ENCODE assay signal across 9 cellular contexts in the genomic region with DNA sequence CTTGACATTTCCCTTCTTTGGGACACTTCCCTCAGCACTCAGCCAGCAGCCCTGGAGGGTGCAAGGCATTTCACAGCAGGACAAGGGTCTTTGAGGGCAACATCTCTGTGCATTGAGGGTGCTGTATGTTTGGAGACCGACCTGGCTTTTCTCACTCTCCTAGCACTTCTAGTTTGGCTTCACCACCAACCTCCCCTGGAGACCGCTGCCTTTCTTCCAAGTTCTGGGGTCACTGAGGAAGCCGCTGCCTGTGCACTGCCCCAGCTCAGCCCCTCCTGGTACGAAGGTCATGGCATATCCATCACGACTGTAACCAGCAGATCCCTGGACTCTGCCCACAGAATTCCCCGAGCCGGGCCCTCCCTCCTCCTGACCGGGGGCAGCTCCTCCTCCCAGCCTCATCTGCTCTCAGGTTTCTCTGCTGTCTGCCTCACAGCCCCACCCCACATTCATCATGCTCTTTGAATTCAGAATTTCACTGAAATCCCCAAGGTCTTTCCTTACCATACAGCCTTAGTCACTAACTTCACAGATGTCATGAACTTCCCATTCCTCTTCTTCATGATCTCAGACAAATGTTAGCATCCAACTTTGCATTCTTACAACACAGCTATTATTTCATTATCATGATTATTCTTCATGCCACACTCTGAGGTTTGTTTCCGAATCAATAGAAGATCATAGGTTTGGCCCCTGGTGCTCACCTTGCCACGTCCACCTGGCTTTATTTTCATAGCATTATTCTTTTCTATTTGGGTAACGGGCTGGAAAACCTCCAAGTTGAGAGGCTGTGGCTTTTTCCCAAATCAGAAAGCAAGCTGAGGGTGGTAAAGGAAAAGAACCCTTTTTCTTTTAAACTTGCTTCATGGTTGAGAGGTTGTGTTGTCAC.
DNase-seq lines count a peak whose midpoint lies in the region; ATAC-seq and TF ChIP-seq lines count a peak whose summit lies in the region.
"Had no signal": no experiment of that assay in that cellular context is flagged by ENCODE, and none has a peak within 500 bp of the region (broad histone marks: within the 10 kb centered on the region; RNA-seq: fewer than 3 reads in every experiment).

No MANE protein-coding gene starts in this region.

- no peaks in the 10 kb centered on the region for H3K27me3 Mint-ChIP-seq in CD8-positive, alpha-beta T cell (ENCODE audit: low read depth)
- peaks cover 47 to 55% of the 10 kb centered on the region in 2 donors for H3K27me3 Mint-ChIP-seq in effector memory CD8-positive, alpha-beta T cell

- POLR2A ChIA-PET in CD8-positive, alpha-beta T cell (lab: Charles Lee), result no interaction called here

- H3K27ac Mint-ChIP-seq in CD8-positive, alpha-beta T cell, result no peak overlapping the region
- no peak overlapping the region for H3K27ac Mint-ChIP-seq in effector memory CD8-positive, alpha-beta T cell

- H3K9me3 Mint-ChIP-seq in CD8-positive, alpha-beta T cell, result no peaks in the 10 kb centered on the region
- no peaks in the 10 kb centered on the region for H3K9me3 Mint-ChIP-seq in effector memory CD8-positive, alpha-beta T cell
- H3K9me3 Mint-ChIP-seq: central memory CD8-positive, alpha-beta T cell had no signal

- peaks cover 36% of the 10 kb centered on the region for H3K4me1 Mint-ChIP-seq in CD8-positive, alpha-beta T cell (ENCODE audit: low read depth)
- H3K4me1 Mint-ChIP-seq in effector memory CD8-positive, alpha-beta T cell (ENCODE audit: low read depth in 2 of 2), result peaks cover 17 to 25% of the 10 kb centered on the region in 2 donors

- H3K4me3 Mint-ChIP-seq in CD8-positive, alpha-beta T cell, result no peak overlapping the region
- H3K4me3 Mint-ChIP-seq in effector memory CD8-positive, alpha-beta T cell, result no peak overlapping the region
- H3K4me3 Mint-ChIP-seq: central memory CD8-positive, alpha-beta T cell had no signal

- CTCF ChIA-PET in CD8-positive, alpha-beta T cell (lab: Charles Lee), result no interaction called here

- DNase-seq in ELR (ENCODE audit: low read depth), result peak; percentile 51
- peak; percentile 70 to 86 for DNase-seq in NCI-H526 (lab: John Stamatoyannopoulos, UW)
- DNase-seq in fibroblast of pulmonary artery (ENCODE audit: low read depth), result peak; percentile 31
- peak; percentile 91 for DNase-seq in posterior vena cava (ENCODE audit: low spot score)
- DNase-seq in CD8-positive, alpha-beta T cell, result no peak
- DNase-seq in GM19238 (ENCODE audit: insufficient read length, low spot score), result no peak
- no peak for DNase-seq in effector memory CD8-positive, alpha-beta T cell

- peaks cover 26% of the 10 kb centered on the region for H3K4me1 ChIP-seq in CD8-positive, alpha-beta T cell (ENCODE audit: insufficient read depth, low read length)

- no peak for ATAC-seq in CD8-positive, alpha-beta T cell
- no peak for ATAC-seq in HG03469 (IDR thresholded peaks at IDR 0.05; ENCODE audit: unreplicated experiment)
- no peak for ATAC-seq in effector memory CD8-positive, alpha-beta T cell (replicated peaks)

- H3K36me3 Mint-ChIP-seq in CD8-positive, alpha-beta T cell, result no peaks in the 10 kb centered on the region
- peaks cover 10% of the 10 kb centered on the region for H3K36me3 Mint-ChIP-seq in effector memory CD8-positive, alpha-beta T cell (ENCODE audit: insufficient read depth)

- no peaks in the 10 kb centered on the region for H3K36me3 ChIP-seq in CD8-positive, alpha-beta T cell (ENCODE audit: insufficient read depth, low read length)

- intact Hi-C loops in posterior vena cava (cut with DNase I), result no loop called here
- intact Hi-C loops in CD8-positive, alpha-beta T cell (cut with DNase I, micrococcal nuclease), result no loop called here

- H3K27me3 ChIP-seq in CD8-positive, alpha-beta T cell (ENCODE audit: insufficient read depth, low read length), result no peaks in the 10 kb centered on the region

- no peak overlapping the region for H3K4me3 ChIP-seq in fibroblast of pulmonary artery (replicated peaks; ENCODE audit: low read depth, low read length)
- H3K4me3 ChIP-seq in CD8-positive, alpha-beta T cell (ENCODE audit: low read depth, low read length), result no peak overlapping the region

- no peak for TF ChIP-seq CTCF in fibroblast of pulmonary artery (IDR thresholded peaks at IDR 0.05; ENCODE audit: low read length, missing control alignments)
- TF ChIP-seq CTCF in CD8-positive, alpha-beta T cell (IDR thresholded peaks at IDR 0.05), result no peak

- H3K27ac ChIP-seq in CD8-positive, alpha-beta T cell (ENCODE audit: low read depth, low read length), result no peak overlapping the region

- no peaks in the 10 kb centered on the region for H3K9me3 ChIP-seq in CD8-positive, alpha-beta T cell (ENCODE audit: low read length)

Comparison
In these comparisons a context has a peak if more than half of its experiments do, and no peak if none do; other contexts are left out.
1. DNase-seq: peak in ELR (single experiment), NCI-H526 (2 of 2), fibroblast of pulmonary artery (single experiment) and posterior vena cava (single experiment); none in CD8-positive, alpha-beta T cell (0 of 7), GM19238 (single experiment) and effector memory CD8-positive, alpha-beta T cell (0 of 3).